In the genomic region with DNA sequence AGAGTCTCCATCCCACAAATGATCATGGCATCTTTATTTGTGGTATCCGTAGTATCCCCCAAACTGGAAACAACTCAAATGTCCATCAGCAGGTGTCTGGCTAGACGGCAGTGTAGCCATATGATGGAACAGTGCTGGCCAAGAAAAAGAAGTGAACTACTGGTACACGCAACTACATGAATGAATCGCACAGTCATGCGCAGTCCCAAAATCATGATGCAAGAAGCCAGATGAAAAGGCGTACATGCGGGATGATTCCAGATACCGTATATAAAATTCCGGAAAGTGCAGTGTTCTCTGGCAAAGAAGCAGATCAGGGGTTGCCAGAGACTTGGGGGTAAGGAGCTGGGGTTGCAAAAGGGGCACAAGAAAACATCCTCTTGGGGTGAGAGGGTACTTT, we compare ENCODE assay signal across 15 cellular contexts.
"Had no signal": no experiment of that assay in that cellular context is flagged by ENCODE, and none has a peak within 500 bp of the region (broad histone marks: within the 10 kb centered on the region; RNA-seq: fewer than 3 reads in every experiment).

No MANE protein-coding gene starts in this region.

- H3K4me3 ChIP-seq: SK-N-MC had no signal

- ATAC-seq: activated CD8-positive, alpha-beta T cell treated with anti-CD3 and anti-CD28 coated beads, Interleukin-2, amount 10 ng/mL, durations not matched to agents 7 days and 5 days; activated naive CD8-positive, alpha-beta T cell treated with anti-CD3 and anti-CD28 coated beads, Interleukin-2, amount 50 U/mL, for 24 hours; left colon; natural killer cell; stimulated activated effector memory CD8-positive, alpha-beta T cell treated with anti-CD3 and anti-CD28 coated beads, Interleukin-12 subunit alpha, Interleukin-12 subunit beta, amount 100 ng/mL, for 72 hours had no signal

- FAIRE-seq: small intestine had no signal

- H3K27ac ChIP-seq: SK-N-MC had no signal

- DNase-seq: activated CD4-positive, alpha-beta T cell treated with anti-CD3 and anti-CD28 coated beads for 4 hours; activated CD8-positive, alpha-beta memory T cell treated with anti-CD3 and anti-CD28 coated beads, Interleukin-2, amount 50 U/mL, for 48 hours; activated CD8-positive, alpha-beta T cell treated with anti-CD3 and anti-CD28 coated beads, Interleukin-2, amount 10 ng/mL, durations not matched to agents 7 days and 5 days; activated naive CD4-positive, alpha-beta T cell treated with Interleukin-2 at 50 U/mL for 16 hours; activated naive CD8-positive, alpha-beta T cell treated with anti-CD3 and anti-CD28 coated beads, Interleukin-2, amount 50 U/mL, for 24 hours; central memory CD4-positive, alpha-beta T cell; erythroblast; glutamatergic neuron; immature natural killer cell; left colon; natural killer cell; small intestine; trophoblast cell had no signal
